Comparison of ENCODE assay signal across 8 cellular contexts in genomic region chr16:54929090-54930033, GRCh38. TPM values are rescaled to one million over a fixed set of nuclear protein-coding genes. Genes with fewer than 3 reads are reported as not detected.
DNase-seq lines count a peak whose midpoint lies in the region; ATAC-seq and TF ChIP-seq lines count a peak whose summit lies in the region.

No MANE protein-coding gene starts in this region.

- peaks cover 68% of the 10 kb centered on the region for H3K27me3 Mint-ChIP-seq in activated naive CD8-positive, alpha-beta T cell treated with anti-CD3 and anti-CD28 coated beads, Interleukin-2, amount 50 U/mL, for 24 hours

- peaks cover 4% of the 10 kb centered on the region for H3K36me3 Mint-ChIP-seq in activated naive CD8-positive, alpha-beta T cell treated with anti-CD3 and anti-CD28 coated beads, Interleukin-2, amount 50 U/mL, for 24 hours (ENCODE audit: low read depth)

- peak overlapping the region; percentile 68 for H3K4me3 ChIP-seq in GM12864 (ENCODE audit: low read depth, low read length)
- peak overlapping the region; percentile 75 to 80 for H3K4me3 ChIP-seq in prostate gland
- H3K4me3 ChIP-seq in urinary bladder (ENCODE audit: low read depth, low read length), result peak overlapping the region; percentile 54

- peak; percentile 72 for TF ChIP-seq POLR2A in prostate gland (IDR thresholded peaks at IDR 0.05)

- DNase-seq in GM12864 (ENCODE audit: low read depth) (peak; percentile 88), NCI-H1105 treated with DMSO at 0.1 percent for 48 hours (lab: John Stamatoyannopoulos, UW) (peak; percentile 100), SW 1271 (lab: John Stamatoyannopoulos, UW) (peak; percentile 78 to 94), left cardiac atrium (peak; percentile 100), prostate gland (ENCODE audit: low spot score) (peak; percentile 100)
- DNase-seq in activated naive CD8-positive, alpha-beta T cell treated with anti-CD3 and anti-CD28 coated beads, Interleukin-2, amount 50 U/mL, for 24 hours, result peak; percentile 97

- TF ChIP-seq CTCF in GM12864 (IDR thresholded peaks at IDR 0.05; ENCODE audit: low read depth, low read length, missing control alignments) (no peak), prostate gland (IDR thresholded peaks at IDR 0.05) (peak in 2 of 4 experiments; percentile 23 to 39)

- peak overlapping the region; percentile 67 for H3K27ac Mint-ChIP-seq in activated naive CD8-positive, alpha-beta T cell treated with anti-CD3 and anti-CD28 coated beads, Interleukin-2, amount 50 U/mL, for 24 hours

- no peaks in the 10 kb centered on the region for H3K4me1 ChIP-seq in prostate gland (replicated peaks)
- no peaks in the 10 kb centered on the region for H3K4me1 ChIP-seq in urinary bladder (ENCODE audit: insufficient read depth)

- intact Hi-C loops in left cardiac atrium (cut with DNase I) (loop anchor here (10.0 kb wide), 1 partner anchor 645 kb away; the partner anchor contains the start of gene IRX3 (in 2 of the 2)), prostate gland (cut with DNase I) (loop anchor here (10.0 kb wide), 1 partner anchor 1025 kb away; no protein-coding TSS in a partner anchor)

- H3K27ac ChIP-seq in prostate gland (peak overlapping the region; percentile 92 to 94), urinary bladder (ENCODE audit: low read depth) (peak overlapping the region; percentile 50)

- H3K9me3 ChIP-seq in prostate gland, result no peaks in the 10 kb centered on the region

- no peaks in the 10 kb centered on the region for H3K9me3 Mint-ChIP-seq in activated naive CD8-positive, alpha-beta T cell treated with anti-CD3 and anti-CD28 coated beads, Interleukin-2, amount 50 U/mL, for 24 hours

- ATAC-seq in HG02678 (IDR thresholded peaks at IDR 0.05; ENCODE audit: unreplicated experiment), result peak; percentile 93
- ATAC-seq in activated naive CD8-positive, alpha-beta T cell treated with anti-CD3 and anti-CD28 coated beads, Interleukin-2, amount 50 U/mL, for 24 hours, result peak; percentile 97
- ATAC-seq in left cardiac atrium, result peak; percentile 94 to 97

- H3K36me3 ChIP-seq in prostate gland, result no peaks in the 10 kb centered on the region
- no peaks in the 10 kb centered on the region for H3K36me3 ChIP-seq in urinary bladder (ENCODE audit: insufficient read depth)

- no peaks in the 10 kb centered on the region for H3K27me3 ChIP-seq in prostate gland (replicated peaks; ENCODE audit: insufficient read depth)

- peak overlapping the region; percentile 84 for H3K4me3 Mint-ChIP-seq in activated naive CD8-positive, alpha-beta T cell treated with anti-CD3 and anti-CD28 coated beads, Interleukin-2, amount 50 U/mL, for 24 hours

- WGBS in prostate gland, result under 1% methylated on average over 74 of the region's 75 CpGs
- under 1% methylated on average over 75 of the region's 75 CpGs for WGBS in urinary bladder

- H3K4me1 Mint-ChIP-seq in activated naive CD8-positive, alpha-beta T cell treated with anti-CD3 and anti-CD28 coated beads, Interleukin-2, amount 50 U/mL, for 24 hours, result peaks cover 36% of the 10 kb centered on the region

RNA-seq across cellular contexts. Expression of gene IRX5, which starts 1.3 kb away (rescaled TPM):
- total RNA-seq in left cardiac atrium (1 to 10 TPM in 1 of 2 donors, under 1 TPM in 1; 0.27 to 1.1 TPM), prostate gland (10 to 100 TPM; 12.7 to 38.8 TPM), urinary bladder (0.90 TPM)
- 0.23 TPM for polyA plus RNA-seq in urinary bladder

Comparison
In these comparisons a context has a peak if more than half of its experiments do, and no peak if none do; other contexts are left out.
1. Peak in every context shown above with its lines: DNase-seq, ATAC-seq, H3K4me3 ChIP-seq and H3K27ac ChIP-seq.